15 cellular contexts compared by ENCODE assay signal in genomic region chr2:11515441-11516071, GRCh38.
"Had no signal": no experiment of that assay in that cellular context is flagged by ENCODE, and none has a peak within 500 bp of the region (broad histone marks: within the 10 kb centered on the region; RNA-seq: fewer than 3 reads in every experiment).

No MANE protein-coding gene starts in this region.

- H3K27ac ChIP-seq: breast epithelium, heart right ventricle, right atrium auricular region, upper lobe of left lung had no signal

- H3K4me1 ChIP-seq: breast epithelium, heart right ventricle, right atrium auricular region, upper lobe of left lung had no signal

- H3K27ac Mint-ChIP-seq: activated CD8-positive, alpha-beta T cell treated with anti-CD3 and anti-CD28 coated beads for 36 hours; activated naive CD8-positive, alpha-beta T cell treated with anti-CD3 and anti-CD28 coated beads, Interleukin-2, amount 10 ng/mL, durations not matched to agents 7 days and 5 days; stimulated activated memory B cell treated with anti-CD40 and anti-IgM and Interleukin-4, amounts not matched to agents 10 μg/mL and 1 μg/mL and 100 μg/mL, for 72 hours had no signal

- H3K36me3 Mint-ChIP-seq: activated naive CD8-positive, alpha-beta T cell treated with anti-CD3 and anti-CD28 coated beads, Interleukin-2, amount 10 ng/mL, durations not matched to agents 7 days and 5 days; stimulated activated memory B cell treated with anti-CD40 and anti-IgM and Interleukin-4, amounts not matched to agents 10 μg/mL and 1 μg/mL and 100 μg/mL, for 72 hours; T-cell had no signal

- H3K4me1 Mint-ChIP-seq: activated naive CD8-positive, alpha-beta T cell treated with anti-CD3 and anti-CD28 coated beads, Interleukin-2, amount 10 ng/mL, durations not matched to agents 7 days and 5 days; stimulated activated memory B cell treated with anti-CD40 and anti-IgM and Interleukin-4, amounts not matched to agents 10 μg/mL and 1 μg/mL and 100 μg/mL, for 72 hours; T-cell had no signal

- H3K9me3 ChIP-seq: breast epithelium, right atrium auricular region had no signal

- H3K4me3 ChIP-seq: breast epithelium, heart right ventricle, right atrium auricular region, upper lobe of left lung had no signal

- H3K4me3 Mint-ChIP-seq: activated CD8-positive, alpha-beta T cell treated with anti-CD3 and anti-CD28 coated beads for 36 hours; activated naive CD8-positive, alpha-beta T cell treated with anti-CD3 and anti-CD28 coated beads, Interleukin-2, amount 10 ng/mL, durations not matched to agents 7 days and 5 days; stimulated activated memory B cell treated with anti-CD40 and anti-IgM and Interleukin-4, amounts not matched to agents 10 μg/mL and 1 μg/mL and 100 μg/mL, for 72 hours; T-cell had no signal

- DNase-seq: activated CD4-positive, alpha-beta T cell treated with anti-CD3 and anti-CD28 coated beads for 4 hours; activated CD8-positive, alpha-beta memory T cell treated with anti-CD3 and anti-CD28 coated beads, Interleukin-2, amount 50 U/mL, for 48 hours; activated CD8-positive, alpha-beta T cell treated with anti-CD3 and anti-CD28 coated beads for 36 hours; activated naive CD8-positive, alpha-beta T cell treated with anti-CD3 and anti-CD28 coated beads, Interleukin-2, amount 10 ng/mL, durations not matched to agents 7 days and 5 days; anterior cingulate cortex; foreskin melanocyte; heart right ventricle; posterior cingulate gyrus; substantia nigra; T-cell; T1000; upper lobe of left lung had no signal

- H3K36me3 ChIP-seq: breast epithelium, heart right ventricle, right atrium auricular region, upper lobe of left lung had no signal

- ATAC-seq: activated CD8-positive, alpha-beta T cell treated with anti-CD3 and anti-CD28 coated beads for 36 hours; heart right ventricle; stimulated activated memory B cell treated with anti-CD40 and anti-IgM and Interleukin-4, amounts not matched to agents 10 μg/mL and 1 μg/mL and 100 μg/mL, for 72 hours; T-cell had no signal

- H3K27me3 ChIP-seq: breast epithelium, right atrium auricular region, upper lobe of left lung had no signal
